Comparison of ENCODE assay signal across 8 cellular contexts in genomic region chr11:3055881-3056280, GRCh38. TPM values are rescaled to one million over a fixed set of nuclear protein-coding genes. Genes with fewer than 3 reads are reported as not detected.
A peak's percentile ranks its signal among the peaks of the same experiment; 100 is the strongest.
DNase-seq lines count a peak whose midpoint lies in the region; ATAC-seq and TF ChIP-seq lines count a peak whose summit lies in the region.

No MANE protein-coding gene starts in this region.

- H2AFZ ChIP-seq in OCI-LY3 (ENCODE audit: low read depth, low read length), result no peak overlapping the region
- H2AFZ ChIP-seq in neuron (ENCODE audit: low read depth, low read length), result no peak overlapping the region

- ATAC-seq in GM21723 (IDR thresholded peaks at IDR 0.05; ENCODE audit: unreplicated experiment), result no peak
- ATAC-seq in GM18498 (IDR thresholded peaks at IDR 0.05; ENCODE audit: unreplicated experiment), result no peak
- no peak for ATAC-seq in HG03135 (IDR thresholded peaks at IDR 0.05; ENCODE audit: unreplicated experiment)

- H3K4me1 ChIP-seq in OCI-LY3 (ENCODE audit: low read length) (peaks cover 57% of the 10 kb centered on the region), neuron (ENCODE audit: insufficient read depth, low read length) (peaks cover 21% of the 10 kb centered on the region)
- H3K4me1 ChIP-seq in effector memory CD4-positive, alpha-beta T cell (ENCODE audit: control insufficient read depth, insufficient read depth, low read length, poor library complexity, severe bottlenecking), result peaks cover 22% of the 10 kb centered on the region

- peaks cover 29% of the 10 kb centered on the region for H4K20me1 ChIP-seq in OCI-LY3 (ENCODE audit: insufficient read depth, low read length)

- peak overlapping the region; percentile 81 for H3K27ac Mint-ChIP-seq in Calu3 (ENCODE audit: unreplicated experiment)

- no peaks in the 10 kb centered on the region for H3K27me3 Mint-ChIP-seq in Calu3 (ENCODE audit: unreplicated experiment)

- no peaks in the 10 kb centered on the region for H3K27me3 ChIP-seq in OCI-LY3 (ENCODE audit: low read depth, low read length)
- no peaks in the 10 kb centered on the region for H3K27me3 ChIP-seq in effector memory CD4-positive, alpha-beta T cell (replicated peaks; ENCODE audit: control insufficient read depth, insufficient read depth, low read length, poor library complexity, severe bottlenecking)
- no peaks in the 10 kb centered on the region for H3K27me3 ChIP-seq in neuron (ENCODE audit: insufficient read depth, low read length)

- H3K36me3 ChIP-seq in OCI-LY3 (replicated peaks; ENCODE audit: low read depth, low read length) (peaks cover 17% of the 10 kb centered on the region), neuron (ENCODE audit: insufficient read depth, low read length) (peaks cover 10% of the 10 kb centered on the region)
- peaks cover 6% of the 10 kb centered on the region for H3K36me3 ChIP-seq in effector memory CD4-positive, alpha-beta T cell (ENCODE audit: control insufficient read depth, insufficient read depth, low read length)

- CTCF ChIA-PET in Calu3 (lab: Charles Lee), result interaction anchor here (2.0 kb wide), 1 partner anchor 35 kb away, joined by 5 read pairs; no protein-coding TSS in a partner anchor

- no peak for TF ChIP-seq CTCF in Calu3 (IDR thresholded peaks at IDR 0.05; ENCODE audit: unreplicated experiment)
- TF ChIP-seq CTCF in OCI-LY3 (IDR thresholded peaks at IDR 0.05; ENCODE audit: low read depth, low read length), result no peak

- peak overlapping the region; percentile 96 for H3K4me3 Mint-ChIP-seq in Calu3 (ENCODE audit: low read depth, unreplicated experiment)

- H3K27ac ChIP-seq in OCI-LY3 (ENCODE audit: low read length), result no peak overlapping the region
- peak overlapping the region; percentile 95 for H3K27ac ChIP-seq in effector memory CD4-positive, alpha-beta T cell (ENCODE audit: insufficient read depth, low read length, poor library complexity, severe bottlenecking)

- DNase-seq in Calu3 (no peak), DMS79 treated with DMSO at 0.1 percent for 48 hours (lab: John Stamatoyannopoulos, UW) (no peak)
- DNase-seq in effector memory CD4-positive, alpha-beta T cell, result no peak

- H3K4me1 Mint-ChIP-seq in Calu3 (ENCODE audit: low read depth, unreplicated experiment), result peaks cover 13% of the 10 kb centered on the region

- H3K4me2 ChIP-seq in OCI-LY3 (ENCODE audit: low read length), result peak overlapping the region; percentile 98

- H3K9me3 Mint-ChIP-seq in Calu3 (ENCODE audit: low read depth, unreplicated experiment), result no peaks in the 10 kb centered on the region

- H3K9me3 ChIP-seq in OCI-LY3 (ENCODE audit: insufficient read depth, low read length) (no peaks in the 10 kb centered on the region), neuron (ENCODE audit: low read length) (no peaks in the 10 kb centered on the region)
- H3K9me3 ChIP-seq in effector memory CD4-positive, alpha-beta T cell (ENCODE audit: control insufficient read depth, low read length), result no peaks in the 10 kb centered on the region

- H3K4me3 ChIP-seq in OCI-LY3 (ENCODE audit: low read length), result peak overlapping the region; percentile 97
- H3K4me3 ChIP-seq in effector memory CD4-positive, alpha-beta T cell (ENCODE audit: insufficient read depth, low read depth, low read length, poor library complexity, severe bottlenecking), result no peak overlapping the region
- H3K4me3 ChIP-seq in neuron (ENCODE audit: low read length), result peak overlapping the region; percentile 85

- BruUV-seq in Calu3 (replicated peaks; lab: Mats Ljungman, UMichigan), result TSS peak; percentile 46

- peaks cover 41% of the 10 kb centered on the region for H3K36me3 Mint-ChIP-seq in Calu3 (ENCODE audit: insufficient read depth, unreplicated experiment)

- H3K9ac ChIP-seq in OCI-LY3 (ENCODE audit: low read length), result peak overlapping the region; percentile 94

- H3K79me2 ChIP-seq in OCI-LY3 (ENCODE audit: low read length), result peaks cover 59% of the 10 kb centered on the region

- intact Hi-C loops in Calu3 (cut with micrococcal nuclease; ENCODE audit: unreplicated experiment), result no loop called here

RNA-seq across cellular contexts. Expression of gene CARS1, which starts 1.3 kb away (rescaled TPM):
- 67.6 and 80.1 TPM in 2 replicates for total RNA-seq in Calu3 (2022)
